In genomic region chr4:119454491-119455270, GRCh38 we compare ENCODE assay signal across 8 cellular contexts.
DNase-seq lines count a peak whose midpoint lies in the region; ATAC-seq and TF ChIP-seq lines count a peak whose summit lies in the region.
"Not testable (repeated sequence)": the region's sequence is repeated elsewhere in the genome, so short reads cannot be mapped to it uniquely, and the experiment has no call there.

No MANE protein-coding gene starts in this region.

- H3K4me1 Mint-ChIP-seq in activated T-helper 1 cell treated with anti-CD3 and anti-CD28 coated beads, Interleukin-12 subunit alpha, Interleukin-12 subunit beta, Interleukin-2, Interleukin-4 antibody, amounts not matched to agents 30 ng/mL and 10 ng/mL and 1 ng/mL, durations not matched to agents 14 hours and 24 hours and 36 hours (ENCODE audit: low read depth); stimulated activated effector memory CD8-positive, alpha-beta T cell treated with anti-CD3 and anti-CD28 coated beads, Interleukin-12 subunit alpha, Interleukin-12 subunit beta, amount 100 ng/mL, for 72 hours: not testable (repeated sequence)
- H3K4me1 Mint-ChIP-seq in naive B cell = peaks cover 0 to 14% (median 6%) of the 10 kb centered on the region in 3 donors

- H3K27me3 Mint-ChIP-seq in activated T-helper 1 cell treated with anti-CD3 and anti-CD28 coated beads, Interleukin-12 subunit alpha, Interleukin-12 subunit beta, Interleukin-2, Interleukin-4 antibody, amounts not matched to agents 30 ng/mL and 10 ng/mL and 1 ng/mL, durations not matched to agents 14 hours and 24 hours and 36 hours (ENCODE audit: insufficient read depth); naive B cell: not testable (repeated sequence)

- H3K4me3 Mint-ChIP-seq in activated T-helper 1 cell treated with anti-CD3 and anti-CD28 coated beads, Interleukin-12 subunit alpha, Interleukin-12 subunit beta, Interleukin-2, Interleukin-4 antibody, amounts not matched to agents 30 ng/mL and 10 ng/mL and 1 ng/mL, durations not matched to agents 14 hours and 24 hours and 36 hours = peak overlapping the region; percentile 89
- H3K4me3 Mint-ChIP-seq in naive B cell = peak overlapping the region; percentile 80 to 99 (median 94)
- H3K4me3 Mint-ChIP-seq in stimulated activated effector memory CD8-positive, alpha-beta T cell treated with anti-CD3 and anti-CD28 coated beads, Interleukin-12 subunit alpha, Interleukin-12 subunit beta, amount 100 ng/mL, for 72 hours = peak overlapping the region; percentile 78

- not testable (repeated sequence) for H3K9me2 ChIP-seq in DOHH2 (replicated peaks; ENCODE audit: control insufficient read depth, low read length)

- H3K9me3 ChIP-seq in DOHH2 (ENCODE audit: control insufficient read depth, insufficient read depth, low read length); KOPT-K1 (ENCODE audit: insufficient read depth, low read length, poor library complexity, severe bottlenecking); Peyer's patch: not testable (repeated sequence)

- H3F3A ChIP-seq in DOHH2 (ENCODE audit: control insufficient read depth, insufficient read depth) = not testable (repeated sequence)

- not testable (repeated sequence) for H3K4me1 ChIP-seq in DOHH2 (ENCODE audit: control insufficient read depth, low read length); Peyer's patch

- peak; percentile 18 for TF ChIP-seq CTCF in DOHH2 (IDR thresholded peaks at IDR 0.05; ENCODE audit: low read depth, low read length, poor library complexity, severe bottlenecking)
- TF ChIP-seq CTCF in Peyer's patch (IDR thresholded peaks at IDR 0.05) = peak in 3 of 6 experiments; percentile 25 to 47 (median 43)

- not testable (repeated sequence) for H4K20me1 ChIP-seq in DOHH2 (ENCODE audit: control insufficient read depth, insufficient read depth, low read depth, low read length)

- H3K27me3 ChIP-seq in DOHH2 (ENCODE audit: control insufficient read depth, low read length); Peyer's patch: not testable (repeated sequence)

- H3K4me2 ChIP-seq in DOHH2 (ENCODE audit: low read length) = peak overlapping the region; percentile 67

- DNase-seq in Peyer's patch (peak; percentile 95 to 98 (median 98)), fibroblast of gingiva (ENCODE audit: low read depth) (peak; percentile 99), naive B cell (peak; percentile 99)
- DNase-seq in activated T-helper 1 cell treated with anti-CD3 and anti-CD28 coated beads, Interleukin-12 subunit alpha, Interleukin-12 subunit beta, Interleukin-2, Interleukin-4 antibody, amounts not matched to agents 30 ng/mL and 10 ng/mL and 1 ng/mL, durations not matched to agents 14 hours and 24 hours and 36 hours (ENCODE audit: low spot score) = peak; percentile 94
- peak; percentile 95 to 100 for DNase-seq in stimulated activated effector memory CD8-positive, alpha-beta T cell treated with anti-CD3 and anti-CD28 coated beads, Interleukin-12 subunit alpha, Interleukin-12 subunit beta, amount 100 ng/mL, for 72 hours (ENCODE audit: low spot score in 2 of 2)

- intact Hi-C loops in activated T-helper 1 cell treated with anti-CD3 and anti-CD28 coated beads, Interleukin-12 subunit alpha, Interleukin-12 subunit beta, Interleukin-2, Interleukin-4 antibody, amounts not matched to agents 30 ng/mL and 10 ng/mL and 1 ng/mL, durations not matched to agents 14 hours and 24 hours and 36 hours (cut with micrococcal nuclease) = loop anchor here (1.0 to 10.0 kb wide), 7 partner anchors 137 to 770 kb away; partner anchors contain the start of genes METTL14, PDE5A and SEC24D

- H3K36me3 ChIP-seq in DOHH2 (ENCODE audit: control insufficient read depth, low read length); KOPT-K1 (ENCODE audit: insufficient read depth, low read length); Peyer's patch: not testable (repeated sequence)

- TF ChIP-seq POLR2A in Peyer's patch (IDR thresholded peaks at IDR 0.05) = peak in 1 of 2 donors; percentile 68

- H3K4me3 ChIP-seq in DOHH2 (ENCODE audit: low read length) (peak overlapping the region; percentile 89), Peyer's patch (peak overlapping the region; percentile 50 to 90 (median 74))

- H3K36me3 Mint-ChIP-seq in activated T-helper 1 cell treated with anti-CD3 and anti-CD28 coated beads, Interleukin-12 subunit alpha, Interleukin-12 subunit beta, Interleukin-2, Interleukin-4 antibody, amounts not matched to agents 30 ng/mL and 10 ng/mL and 1 ng/mL, durations not matched to agents 14 hours and 24 hours and 36 hours (ENCODE audit: low read depth); naive B cell: not testable (repeated sequence)
- peaks cover 17% of the 10 kb centered on the region for H3K36me3 Mint-ChIP-seq in stimulated activated effector memory CD8-positive, alpha-beta T cell treated with anti-CD3 and anti-CD28 coated beads, Interleukin-12 subunit alpha, Interleukin-12 subunit beta, amount 100 ng/mL, for 72 hours

- peaks cover 26% of the 10 kb centered on the region for H3K79me2 ChIP-seq in DOHH2 (ENCODE audit: control insufficient read depth, low read length)

- H3K27ac Mint-ChIP-seq in activated T-helper 1 cell treated with anti-CD3 and anti-CD28 coated beads, Interleukin-12 subunit alpha, Interleukin-12 subunit beta, Interleukin-2, Interleukin-4 antibody, amounts not matched to agents 30 ng/mL and 10 ng/mL and 1 ng/mL, durations not matched to agents 14 hours and 24 hours and 36 hours = peak overlapping the region; percentile 97
- peak overlapping the region; percentile 98 to 100 (median 100) for H3K27ac Mint-ChIP-seq in naive B cell
- H3K27ac Mint-ChIP-seq in stimulated activated effector memory CD8-positive, alpha-beta T cell treated with anti-CD3 and anti-CD28 coated beads, Interleukin-12 subunit alpha, Interleukin-12 subunit beta, amount 100 ng/mL, for 72 hours = peak overlapping the region; percentile 98

- H3K27ac ChIP-seq in DOHH2 (ENCODE audit: low read depth, low read length) (peak overlapping the region; percentile 66), KOPT-K1 (ENCODE audit: low read depth, low read length, poor library complexity, severe bottlenecking) (peak overlapping the region; percentile 85), Peyer's patch (peak overlapping the region; percentile 85 to 93 (median 90))

- H3K9me3 Mint-ChIP-seq in activated T-helper 1 cell treated with anti-CD3 and anti-CD28 coated beads, Interleukin-12 subunit alpha, Interleukin-12 subunit beta, Interleukin-2, Interleukin-4 antibody, amounts not matched to agents 30 ng/mL and 10 ng/mL and 1 ng/mL, durations not matched to agents 14 hours and 24 hours and 36 hours; naive B cell; stimulated activated effector memory CD8-positive, alpha-beta T cell treated with anti-CD3 and anti-CD28 coated beads, Interleukin-12 subunit alpha, Interleukin-12 subunit beta, amount 100 ng/mL, for 72 hours: not testable (repeated sequence)

- ATAC-seq in GM21825 (IDR thresholded peaks at IDR 0.05; ENCODE audit: unreplicated experiment) = peak; percentile 100
- peak; percentile 96 for ATAC-seq in naive B cell (ENCODE audit: low read depth in 2 of 2)
- ATAC-seq in stimulated activated effector memory CD8-positive, alpha-beta T cell treated with anti-CD3 and anti-CD28 coated beads, Interleukin-12 subunit alpha, Interleukin-12 subunit beta, amount 100 ng/mL, for 72 hours = peak; percentile 100

Comparison
In these comparisons a context has a peak if more than half of its experiments do, and no peak if none do; other contexts are left out.
1. Peak in every context shown above with its lines: DNase-seq, ATAC-seq, H3K4me3 ChIP-seq and H3K27ac ChIP-seq.